Comparison of ENCODE assay signal across 2 cellular contexts in genomic region chr1:110082477-110082876, GRCh38.
TF ChIP-seq lines count a peak whose summit lies in the region.

No MANE protein-coding gene starts in this region.

TF ChIP-seq in HEK293, 187 proteins besides CTCF, POLR2A, EP300 and RAD21:
- TF ChIP-seq, protein P1, sequence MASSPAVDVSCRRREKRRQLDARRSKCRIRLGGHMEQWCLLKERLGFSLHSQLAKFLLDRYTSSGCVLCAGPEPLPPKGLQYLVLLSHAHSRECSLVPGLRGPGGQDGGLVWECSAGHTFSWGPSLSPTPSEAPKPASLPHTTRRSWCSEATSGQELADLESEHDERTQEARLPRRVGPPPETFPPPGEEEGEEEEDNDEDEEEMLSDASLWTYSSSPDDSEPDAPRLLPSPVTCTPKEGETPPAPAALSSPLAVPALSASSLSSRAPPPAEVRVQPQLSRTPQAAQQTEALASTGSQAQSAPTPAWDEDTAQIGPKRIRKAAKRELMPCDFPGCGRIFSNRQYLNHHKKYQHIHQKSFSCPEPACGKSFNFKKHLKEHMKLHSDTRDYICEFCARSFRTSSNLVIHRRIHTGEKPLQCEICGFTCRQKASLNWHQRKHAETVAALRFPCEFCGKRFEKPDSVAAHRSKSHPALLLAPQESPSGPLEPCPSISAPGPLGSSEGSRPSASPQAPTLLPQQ (tag by site-specific recombination; IDR thresholded peaks at IDR 0.05), result 0 out of 2 replicates have a peak, but pooled peaks have one; percentile 36
- TF ChIP-seq, protein P2, sequence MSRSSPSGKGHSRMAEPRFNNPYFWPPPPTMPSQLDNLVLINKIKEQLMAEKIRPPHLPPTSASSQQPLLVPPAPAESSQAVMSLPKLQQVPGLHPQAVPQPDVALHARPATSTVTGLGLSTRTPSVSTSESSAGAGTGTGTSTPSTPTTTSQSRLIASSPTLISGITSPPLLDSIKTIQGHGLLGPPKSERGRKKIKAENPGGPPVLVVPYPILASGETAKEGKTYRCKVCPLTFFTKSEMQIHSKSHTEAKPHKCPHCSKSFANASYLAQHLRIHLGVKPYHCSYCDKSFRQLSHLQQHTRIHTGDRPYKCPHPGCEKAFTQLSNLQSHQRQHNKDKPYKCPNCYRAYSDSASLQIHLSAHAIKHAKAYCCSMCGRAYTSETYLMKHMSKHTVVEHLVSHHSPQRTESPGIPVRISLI (tag by site-specific recombination; IDR thresholded peaks at IDR 0.05), result no peak
- TF ChIP-seq ZFP69B (tag by site-specific recombination; IDR thresholded peaks at IDR 0.05), result peak; percentile 41; the same call in 1 of the 2 replicates
- TF ChIP-seq ZIC2 (tag by site-specific recombination; IDR thresholded peaks at IDR 0.05), result peak; percentile 54

TF ChIP-seq in K562, 482 proteins besides CTCF, POLR2A, EP300 and RAD21:
- TF ChIP-seq CEBPG (CRISPR knock-in tag; IDR thresholded peaks at IDR 0.05), result peak; percentile 67; the same call in 1 of the 2 replicates
- peak in 1 of 2 experiments; percentile 86; a peak in 2 of 4 replicates for TF ChIP-seq CEBPG (tag; conservative IDR thresholded peaks at IDR 0.05 in 1 of 2, IDR thresholded peaks at IDR 0.05 in 1 of 2)
- no peak for TF ChIP-seq KAT7 (CRISPR knock-in tag; IDR thresholded peaks at IDR 0.05; ENCODE audit: borderline replicate concordance)
